10 cellular contexts compared by ENCODE assay signal in genomic region chr20:11686900-11687543, GRCh38.
A peak's percentile ranks its signal among the peaks of the same experiment; 100 is the strongest.
DNase-seq lines count a peak whose midpoint lies in the region; ATAC-seq and TF ChIP-seq lines count a peak whose summit lies in the region.
"Had no signal": no experiment of that assay in that cellular context is flagged by ENCODE, and none has a peak within 500 bp of the region (broad histone marks: within the 10 kb centered on the region; RNA-seq: fewer than 3 reads in every experiment).

No MANE protein-coding gene starts in this region.

- DNase-seq in NCI-H1930 (lab: John Stamatoyannopoulos, UW) = peak; percentile 10 to 60
- peak; percentile 34 for DNase-seq in colonic mucosa
- peak; percentile 46 to 58 (median 51) for DNase-seq in right lobe of liver
- peak; percentile 65 to 72 for DNase-seq in thyroid gland
- no peak for DNase-seq in stimulated activated CD4-positive, alpha-beta T cell treated with anti-CD3 and anti-CD28 coated beads, Interleukin-2, amount 100 ng/mL, for 24 hours
- DNase-seq in activated CD4-positive, alpha-beta T cell treated with anti-CD3 and anti-CD28 coated beads for 4 hours = no peak
- DNase-seq: HFFc6 had no signal

- H3K9me3 ChIP-seq in colonic mucosa = no peaks in the 10 kb centered on the region
- H3K9me3 ChIP-seq in right lobe of liver = no peaks in the 10 kb centered on the region
- no peaks in the 10 kb centered on the region for H3K9me3 ChIP-seq in thyroid gland
- H3K9me3 ChIP-seq: neutrophil had no signal

- H3K4me1 ChIP-seq in colonic mucosa = no peaks in the 10 kb centered on the region
- peaks cover 0 to 4% (median 0%) of the 10 kb centered on the region in 4 donors for H3K4me1 ChIP-seq in right lobe of liver
- no peaks in the 10 kb centered on the region for H3K4me1 ChIP-seq in thyroid gland

- no peak overlapping the region for H3K27ac ChIP-seq in colonic mucosa
- peak overlapping the region in 2 of 3 donors; percentile 40 to 67 for H3K27ac ChIP-seq in right lobe of liver
- no peak overlapping the region for H3K27ac ChIP-seq in thyroid gland
- H3K27ac ChIP-seq: neutrophil had no signal

- intact Hi-C loops in colonic mucosa (cut with DNase I) (loop anchor here (10.0 kb wide), 1 partner anchor 208 kb away; no protein-coding TSS in a partner anchor), right lobe of liver (cut with DNase I) (no loop called here), thyroid gland (cut with DNase I) (no loop called here)

- ATAC-seq in right lobe of liver (peak; percentile 69 to 83 (median 76)), GM19023 (IDR thresholded peaks at IDR 0.05; ENCODE audit: unreplicated experiment) (no peak), HG03025 (IDR thresholded peaks at IDR 0.05; ENCODE audit: low FRiP score, unreplicated experiment) (no peak)

- peak overlapping the region in 1 of 2 donors; percentile 40 for H3K9ac ChIP-seq in colonic mucosa (ENCODE audit: low read depth in 2 of 2, low read length in 2 of 2)

- no peaks in the 10 kb centered on the region for H3K36me3 ChIP-seq in colonic mucosa
- no peaks in the 10 kb centered on the region for H3K36me3 ChIP-seq in right lobe of liver
- H3K36me3 ChIP-seq in thyroid gland = no peaks in the 10 kb centered on the region
- H3K36me3 ChIP-seq: neutrophil had no signal

- no peak for TF ChIP-seq CTCF in colonic mucosa (IDR thresholded peaks at IDR 0.05)
- no peak for TF ChIP-seq CTCF in right lobe of liver (IDR thresholded peaks at IDR 0.05)
- TF ChIP-seq CTCF in thyroid gland (IDR thresholded peaks at IDR 0.05) = no peak

- TF ChIP-seq POLR2A in right lobe of liver (IDR thresholded peaks at IDR 0.05) (no peak), thyroid gland (IDR thresholded peaks at IDR 0.05) (no peak)

- H3K27me3 ChIP-seq in colonic mucosa (no peaks in the 10 kb centered on the region), right lobe of liver (no peaks in the 10 kb centered on the region), thyroid gland (no peaks in the 10 kb centered on the region)

- H3K4me3 ChIP-seq in colonic mucosa (peak overlapping the region; percentile 21), right lobe of liver (peak overlapping the region; percentile 41 to 51 (median 45)), thyroid gland (replicated peaks in 1 of 3) (peak overlapping the region in 2 of 3 donors; percentile 17 to 34)

- 15% methylated on average over 16 of the region's 38 CpGs for WGBS in right lobe of liver (ENCODE audit: insufficient coverage, low coverage, low lambda C conversion rate, missing lambda C conversion rate)
- WGBS in thyroid gland, 2 donors = 7 to 14% methylated on average over 24 to 34 of the region's 38 CpGs

Comparison
In these comparisons a context has a peak if more than half of its experiments do, and no peak if none do; other contexts are left out.
1. DNase-seq: peak in NCI-H1930 (2 of 2), colonic mucosa (single experiment), right lobe of liver (3 of 3) and thyroid gland (2 of 2); none in stimulated activated CD4-positive, alpha-beta T cell treated with anti-CD3 and anti-CD28 coated beads, Interleukin-2, amount 100 ng/mL, for 24 hours (0 of 2) and activated CD4-positive, alpha-beta T cell treated with anti-CD3 and anti-CD28 coated beads for 4 hours (0 of 2).
2. H3K27ac ChIP-seq: peak in right lobe of liver (2 of 3); none in colonic mucosa (single experiment) and thyroid gland (0 of 3).
3. ATAC-seq: peak in right lobe of liver (4 of 4); none in GM19023 (single experiment) and HG03025 (single experiment).
4. Peak in every context shown above with its lines, with median percentiles within 50 percentile points of each other: H3K4me3 ChIP-seq.